In the genomic region with DNA sequence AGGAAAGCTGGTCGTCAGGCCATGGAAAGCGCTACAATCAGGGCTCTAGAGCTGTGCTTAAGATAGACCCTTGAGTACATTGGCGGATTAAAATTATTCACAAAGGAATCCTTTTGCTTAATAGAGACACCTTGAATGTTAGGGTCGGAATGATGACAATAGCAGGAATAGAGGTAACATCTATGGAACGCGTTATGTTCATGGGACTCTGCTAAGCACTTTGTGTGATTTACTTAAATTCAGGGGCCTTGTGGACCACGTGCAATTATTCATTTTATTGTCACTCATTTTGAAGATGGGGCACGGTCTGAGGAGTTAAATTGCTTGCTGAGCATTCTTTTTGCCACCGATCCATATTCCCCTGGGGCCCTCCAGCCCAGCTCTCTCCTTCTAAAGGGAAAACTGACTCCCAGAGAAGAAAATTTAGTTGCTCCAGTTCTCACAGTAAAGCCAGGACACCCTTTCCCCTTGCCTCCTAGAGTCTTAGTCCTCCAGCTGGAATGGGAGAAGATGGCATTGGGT, we compare ENCODE assay signal across 8 cellular contexts. TPM values are rescaled to one million over a fixed set of nuclear protein-coding genes. Genes with fewer than 3 reads are reported as not detected.
A peak's percentile ranks its signal among the peaks of the same experiment; 100 is the strongest.
DNase-seq lines count a peak whose midpoint lies in the region; ATAC-seq and TF ChIP-seq lines count a peak whose summit lies in the region.

No MANE protein-coding gene starts in this region.

- H3K4me1 ChIP-seq in PC-9 (replicated peaks; ENCODE audit: insufficient read depth) (peaks cover 26% of the 10 kb centered on the region), psoas muscle (peaks cover 23% of the 10 kb centered on the region)

- intact Hi-C loops in PC-9 (cut with micrococcal nuclease; ENCODE audit: unreplicated experiment) (loop anchor here (1.0 to 10.0 kb wide), 4 partner anchors 95 to 1003 kb away; a partner anchor contains a TSS), psoas muscle (cut with DNase I) (loop anchor here (2.0 to 5.0 kb wide), 3 partner anchors 93 to 188 kb away; a partner anchor contains a TSS)

- DNase-seq in GM12864 (ENCODE audit: low read depth) (no peak), PC-9 (no peak), epithelial cell of proximal tubule (ENCODE audit: low read depth) (no peak), psoas muscle (no peak), EL (no peak)
- DNase-seq in stimulated activated CD4-positive, alpha-beta T cell treated with anti-CD3 and anti-CD28 coated beads, Interleukin-4, amount 100 ng/mL, for 24 hours = no peak
- no peak for DNase-seq in activated effector memory CD4-positive, alpha-beta T cell treated with Interleukin-2 at 50 U/mL for 16 hours

- H3K4me2 ChIP-seq in PC-9 = peak overlapping the region; percentile 93

- POLR2A ChIA-PET in PC-9 (lab: Charles Lee; ENCODE audit: unreplicated experiment) = interaction anchor here (0.6 kb wide), 2 partner anchors 35 to 245 kb away, joined by 3 read pairs; no protein-coding TSS in a partner anchor

- H3K9me2 ChIP-seq in PC-9 (ENCODE audit: insufficient read depth) = no peaks in the 10 kb centered on the region

- H3K9me3 ChIP-seq in PC-9 (ENCODE audit: insufficient read depth, low read depth) = no peaks in the 10 kb centered on the region
- H3K9me3 ChIP-seq in psoas muscle = no peaks in the 10 kb centered on the region

- peaks cover 29% of the 10 kb centered on the region for H4K20me1 ChIP-seq in PC-9 (ENCODE audit: insufficient read depth)

- no peak for ATAC-seq in psoas muscle
- ATAC-seq in HG02840 (IDR thresholded peaks at IDR 0.05; ENCODE audit: low FRiP score, unreplicated experiment) = no peak

- peaks cover 39% of the 10 kb centered on the region for H3K79me2 ChIP-seq in PC-9 (ENCODE audit: low read depth)

- peak overlapping the region; percentile 80 for H3K27ac ChIP-seq in PC-9
- H3K27ac ChIP-seq in psoas muscle = peak overlapping the region; percentile 92

- H3K27me3 ChIP-seq in PC-9 (ENCODE audit: insufficient read depth, low read depth) (no peaks in the 10 kb centered on the region), psoas muscle (ENCODE audit: insufficient read depth in 3 of 3, low read length in 2 of 3) (no peaks in the 10 kb centered on the region)

- BruUV-seq in PC-9 (replicated peaks; lab: Mats Ljungman, UMichigan) = TSS peak; percentile 95

- no peak for TF ChIP-seq CTCF in GM12864 (IDR thresholded peaks at IDR 0.05; ENCODE audit: low read depth, low read length, missing control alignments)
- TF ChIP-seq CTCF in PC-9 (conservative IDR thresholded peaks at IDR 0.05) = no peak
- no peak for TF ChIP-seq CTCF in epithelial cell of proximal tubule (conservative IDR thresholded peaks at IDR 0.05; ENCODE audit: low read depth, low read length)
- TF ChIP-seq CTCF in psoas muscle (IDR thresholded peaks at IDR 0.05) = no peak

- CTCF ChIA-PET in PC-9 (lab: Charles Lee) = no interaction called here

- H2AFZ ChIP-seq in PC-9 = peak overlapping the region; percentile 96

- WGBS in psoas muscle, 3 donors = 7 to 8% (median 8%) methylated on average over 9 of the region's 9 CpGs

- H3K4me3 ChIP-seq in GM12864 (ENCODE audit: low read depth, low read length) (peak overlapping the region; percentile 99), PC-9 (peak overlapping the region; percentile 99), epithelial cell of proximal tubule (ENCODE audit: low read depth, low read length) (peak overlapping the region; percentile 68), psoas muscle (peak overlapping the region; percentile 81)

- peaks cover under 1% of the 10 kb centered on the region; the same call in 1 of the 2 replicates for H3K36me3 ChIP-seq in PC-9 (ENCODE audit: low read depth)
- no peaks in the 10 kb centered on the region for H3K36me3 ChIP-seq in psoas muscle (ENCODE audit: insufficient read depth in 1 of 2, low read depth in 1 of 2)

- H3F3A ChIP-seq in PC-9 (ENCODE audit: insufficient read depth, low read depth) = no peaks in the 10 kb centered on the region

RNA-seq across cellular contexts. Expression of a gene that starts 0.9 kb away (rescaled TPM):
- total RNA-seq in PC-9 (2021) = 44.6 and 60.8 TPM in 2 replicates
- 37.6 and 43.3 TPM in 2 replicates for total RNA-seq in epithelial cell of proximal tubule
- 10 to 100 TPM; 26.8 to 30.7 (median 29.6) TPM for total RNA-seq in psoas muscle
- polyA plus RNA-seq in psoas muscle = 10 to 100 TPM in 2 of 3 donors, 1 to 10 TPM in 1; 5.6 to 21.0 (median 15.5) TPM

RNA-seq across cellular contexts. Expression of a gene that starts 50.9 kb away (rescaled TPM):
- total RNA-seq in PC-9 (2021) = not detected in 2 replicates
- total RNA-seq in epithelial cell of proximal tubule = 0.80 TPM in 1 of 2 replicates, not detected in the other
- total RNA-seq in psoas muscle = under 1 TPM in 1 of 4 donors, not detected in 3; 0.20 TPM
- under 1 TPM in 2 of 3 donors, not detected in 1; 0.05 to 0.21 TPM for polyA plus RNA-seq in psoas muscle
